Comparison of ENCODE assay signal across 8 cellular contexts in the genomic region with DNA sequence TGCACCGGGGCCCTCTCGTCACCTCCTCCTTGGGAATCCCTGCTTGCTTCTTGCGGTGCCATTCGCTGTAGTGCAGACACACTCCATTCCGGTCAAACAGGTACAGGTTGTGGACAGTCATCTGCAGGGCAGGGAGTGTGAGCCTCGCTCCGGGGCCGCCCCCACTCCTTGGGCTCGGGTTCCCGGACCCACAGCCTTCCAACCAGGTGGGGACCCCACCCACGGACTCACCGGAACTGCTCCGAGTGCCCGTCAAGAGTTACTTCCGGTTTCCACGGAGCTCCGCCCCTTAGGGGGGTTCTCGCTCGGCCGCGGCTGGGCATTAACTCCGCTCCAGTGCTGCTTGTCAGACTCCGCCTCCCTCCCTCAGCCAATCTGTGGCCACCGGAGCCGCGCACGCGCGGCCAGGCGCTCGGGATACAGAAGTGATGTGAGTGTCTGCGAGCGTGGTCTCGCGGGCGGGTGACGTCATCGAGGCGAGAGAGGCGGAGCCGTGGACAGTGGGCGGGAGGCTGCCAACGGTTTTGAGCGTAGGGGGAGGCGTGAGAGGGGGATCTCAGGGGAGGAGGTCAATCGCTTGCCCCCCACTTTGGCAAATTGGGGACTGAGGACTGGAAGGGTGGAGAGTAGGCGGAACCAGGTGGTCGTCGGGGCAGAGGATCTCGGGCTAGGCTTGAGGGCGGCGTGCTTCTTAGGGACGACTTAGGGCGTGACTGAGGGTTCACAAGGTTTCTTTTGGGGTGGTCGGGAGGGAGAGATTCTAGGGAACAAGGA. TPM values are rescaled to one million over a fixed set of nuclear protein-coding genes. Genes with fewer than 3 reads are reported as not detected.
DNase-seq lines count a peak whose midpoint lies in the region; ATAC-seq and TF ChIP-seq lines count a peak whose summit lies in the region.

A gene with protein sequence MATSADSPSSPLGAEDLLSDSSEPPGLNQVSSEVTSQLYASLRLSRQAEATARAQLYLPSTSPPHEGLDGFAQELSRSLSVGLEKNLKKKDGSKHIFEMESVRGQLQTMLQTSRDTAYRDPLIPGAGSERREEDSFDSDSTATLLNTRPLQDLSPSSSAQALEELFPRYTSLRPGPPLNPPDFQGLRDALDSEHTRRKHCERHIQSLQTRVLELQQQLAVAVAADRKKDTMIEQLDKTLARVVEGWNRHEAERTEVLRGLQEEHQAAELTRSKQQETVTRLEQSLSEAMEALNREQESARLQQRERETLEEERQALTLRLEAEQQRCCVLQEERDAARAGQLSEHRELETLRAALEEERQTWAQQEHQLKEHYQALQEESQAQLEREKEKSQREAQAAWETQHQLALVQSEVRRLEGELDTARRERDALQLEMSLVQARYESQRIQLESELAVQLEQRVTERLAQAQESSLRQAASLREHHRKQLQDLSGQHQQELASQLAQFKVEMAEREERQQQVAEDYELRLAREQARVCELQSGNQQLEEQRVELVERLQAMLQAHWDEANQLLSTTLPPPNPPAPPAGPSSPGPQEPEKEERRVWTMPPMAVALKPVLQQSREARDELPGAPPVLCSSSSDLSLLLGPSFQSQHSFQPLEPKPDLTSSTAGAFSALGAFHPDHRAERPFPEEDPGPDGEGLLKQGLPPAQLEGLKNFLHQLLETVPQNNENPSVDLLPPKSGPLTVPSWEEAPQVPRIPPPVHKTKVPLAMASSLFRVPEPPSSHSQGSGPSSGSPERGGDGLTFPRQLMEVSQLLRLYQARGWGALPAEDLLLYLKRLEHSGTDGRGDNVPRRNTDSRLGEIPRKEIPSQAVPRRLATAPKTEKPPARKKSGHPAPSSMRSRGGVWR (plus strand): TSS at position 498 of the 774 bp plus-strand sequence. CDS start 874 bp downstream, outside the sequence.
A gene with protein sequence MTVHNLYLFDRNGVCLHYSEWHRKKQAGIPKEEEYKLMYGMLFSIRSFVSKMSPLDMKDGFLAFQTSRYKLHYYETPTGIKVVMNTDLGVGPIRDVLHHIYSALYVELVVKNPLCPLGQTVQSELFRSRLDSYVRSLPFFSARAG (minus strand): TSS at position 238 of the 774 bp plus-strand sequence. CDS start 117 bp downstream, at position 121.

- no peaks in the 10 kb centered on the region for H3K27me3 Mint-ChIP-seq in T-helper 17 cell

- H3K4me1 Mint-ChIP-seq in T-helper 17 cell, result peaks cover 38% of the 10 kb centered on the region

- ATAC-seq in HG02885 (IDR thresholded peaks at IDR 0.05; ENCODE audit: poor library complexity, unreplicated experiment) (peak; percentile 96), T-helper 17 cell (peak; percentile 97), left cardiac atrium (peak; percentile 98 to 99)

- H3K4me1 ChIP-seq in prostate gland (replicated peaks) (no peaks in the 10 kb centered on the region), urinary bladder (ENCODE audit: insufficient read depth) (no peaks in the 10 kb centered on the region)

- H3K36me3 ChIP-seq in prostate gland, result no peaks in the 10 kb centered on the region
- no peaks in the 10 kb centered on the region for H3K36me3 ChIP-seq in urinary bladder (ENCODE audit: insufficient read depth)

- H3K36me3 Mint-ChIP-seq in T-helper 17 cell (ENCODE audit: low read depth), result peaks cover 8% of the 10 kb centered on the region

- H3K27me3 ChIP-seq in prostate gland (replicated peaks; ENCODE audit: insufficient read depth), result no peaks in the 10 kb centered on the region

- H3K4me3 Mint-ChIP-seq in T-helper 17 cell, result peak within 1 kb of the TSS; percentile 100

- peak in 1 of 4 experiments; percentile 17 for TF ChIP-seq CTCF in prostate gland (IDR thresholded peaks at IDR 0.05)

- H3K4me3 ChIP-seq in prostate gland (peak within 1 kb of the TSS; percentile 64 to 72), urinary bladder (ENCODE audit: low read depth, low read length) (peak within 1 kb of the TSS; percentile 59)

- intact Hi-C loops in left cardiac atrium (cut with DNase I), result no loop called here
- intact Hi-C loops in prostate gland (cut with DNase I), result no loop called here

- H3K27ac ChIP-seq in prostate gland (peak within 1 kb of the TSS; percentile 71 to 81), urinary bladder (ENCODE audit: low read depth) (peak within 1 kb of the TSS; percentile 31)

- under 1% methylated on average over 37 of the region's 55 CpGs for WGBS in prostate gland
- under 1% methylated on average over 55 of the region's 55 CpGs for WGBS in urinary bladder

- H3K9me3 ChIP-seq in T-helper 17 cell (ENCODE audit: control insufficient read depth, low read length, poor library complexity, severe bottlenecking) (no peaks in the 10 kb centered on the region), prostate gland (no peaks in the 10 kb centered on the region)

- DNase-seq in NCI-H1694 treated with DMSO at 0.1 percent for 48 hours (lab: John Stamatoyannopoulos, UW) (peak; percentile 98), T-helper 17 cell (peak; percentile 97 to 99 (median 98)), amygdala (lab: John Stamatoyannopoulos, UW) (peak; percentile 94 to 100 (median 99)), left cardiac atrium (peak; percentile 99), prostate gland (ENCODE audit: low spot score) (peak; percentile 99)

- TF ChIP-seq POLR2A in GM15510 (IDR thresholded peaks at IDR 0.05; ENCODE audit: borderline replicate concordance, extremely low read depth, insufficient read length) (peak; percentile 59), prostate gland (IDR thresholded peaks at IDR 0.05) (peak; percentile 79)

- H3K27ac Mint-ChIP-seq in T-helper 17 cell, result peak within 1 kb of the TSS; percentile 99

RNA-seq across cellular contexts. Expression of the first gene that starts in this region (rescaled TPM):
- 10 to 100 TPM; 24.3 to 27.9 TPM for total RNA-seq in T-helper 17 cell
- total RNA-seq in left cardiac atrium, result 10 to 100 TPM; 13.6 to 14.8 TPM
- 10 to 100 TPM; 25.2 to 42.0 TPM for total RNA-seq in prostate gland
- 23.8 TPM for total RNA-seq in urinary bladder
- polyA plus RNA-seq in urinary bladder, result 24.7 TPM

RNA-seq across cellular contexts. Expression of the second gene that starts in this region (rescaled TPM):
- total RNA-seq in T-helper 17 cell, result 100 to 1,000 TPM; 102 to 118 TPM
- 100 to 1,000 TPM in 1 of 2 donors, 10 to 100 TPM in 1; 79.6 to 107 TPM for total RNA-seq in left cardiac atrium
- 10 to 100 TPM; 57.9 to 70.9 TPM for total RNA-seq in prostate gland
- total RNA-seq in urinary bladder, result 19.9 TPM
- polyA plus RNA-seq in urinary bladder, result 137 TPM

Comparison
In these comparisons a context has a peak if more than half of its experiments do, and no peak if none do; other contexts are left out.
1. Peak in every context shown above with its lines: DNase-seq, ATAC-seq, H3K4me3 ChIP-seq and H3K27ac ChIP-seq.